In genomic region chr4:145132521-145133098, GRCh38 we compare ENCODE assay signal across 8 cellular contexts. TPM values are rescaled to one million over a fixed set of nuclear protein-coding genes. Genes with fewer than 3 reads are reported as not detected.
DNase-seq lines count a peak whose midpoint lies in the region; ATAC-seq, FAIRE-seq and TF ChIP-seq lines count a peak whose summit lies in the region.

No MANE protein-coding gene starts in this region.

- no peaks in the 10 kb centered on the region for H3K27me3 Mint-ChIP-seq in stimulated activated memory B cell treated with anti-CD40 and anti-IgM and Interleukin-4, amounts not matched to agents 10 μg/mL and 1 μg/mL and 100 μg/mL, for 72 hours

- peaks cover 0 to 4% of the 10 kb centered on the region in 2 donors for H3K36me3 ChIP-seq in small intestine (ENCODE audit: control insufficient read depth in 2 of 2, insufficient read depth in 2 of 2, low read length in 2 of 2)

- DNase-seq in GM13976 (ENCODE audit: low spot score) (peak; percentile 49), GM20000 (ENCODE audit: low spot score) (peak; percentile 39), amniotic epithelial cell (ENCODE audit: low read depth) (peak; percentile 10), small intestine (no peak)
- no peak for DNase-seq in stimulated activated CD4-positive, alpha-beta T cell treated with anti-CD3 and anti-CD28 coated beads, Interleukin-2, amount 100 ng/mL, for 24 hours
- DNase-seq in NK-92 treated with Interleukin-12 subunit alpha and Interleukin-12 subunit beta, amount 100 ng/mL, for 24 hours (lab: John Stamatoyannopoulos, UW), result no peak

- FAIRE-seq in small intestine (lab: Jason Lieb, UNC), result no peak

- ATAC-seq in HG03460 (IDR thresholded peaks at IDR 0.05; ENCODE audit: unreplicated experiment), result peak; percentile 80
- peak; percentile 92 for ATAC-seq in stimulated activated memory B cell treated with anti-CD40 and anti-IgM and Interleukin-4, amounts not matched to agents 10 μg/mL and 1 μg/mL and 100 μg/mL, for 72 hours

- H3K4me3 ChIP-seq in small intestine (ENCODE audit: low read depth in 1 of 2, low read length in 2 of 2), result no peak overlapping the region

- peaks cover 28% of the 10 kb centered on the region for H3K36me3 Mint-ChIP-seq in stimulated activated memory B cell treated with anti-CD40 and anti-IgM and Interleukin-4, amounts not matched to agents 10 μg/mL and 1 μg/mL and 100 μg/mL, for 72 hours

- peaks cover 0 to 4% of the 10 kb centered on the region in 2 donors for H3K4me1 ChIP-seq in small intestine (ENCODE audit: control insufficient read depth in 2 of 2, insufficient read depth in 1 of 2, low read depth in 1 of 2, low read length in 1 of 2)

- 64 to 83% (median 74%) methylated on average over 4 of the region's 4 CpGs for WGBS in small intestine, 3 donors

- H3K4me3 Mint-ChIP-seq in stimulated activated memory B cell treated with anti-CD40 and anti-IgM and Interleukin-4, amounts not matched to agents 10 μg/mL and 1 μg/mL and 100 μg/mL, for 72 hours, result peak overlapping the region; percentile 38

- H3K9me3 Mint-ChIP-seq in stimulated activated memory B cell treated with anti-CD40 and anti-IgM and Interleukin-4, amounts not matched to agents 10 μg/mL and 1 μg/mL and 100 μg/mL, for 72 hours, result no peaks in the 10 kb centered on the region

- no peaks in the 10 kb centered on the region for H3K27me3 ChIP-seq in small intestine (ENCODE audit: control insufficient read depth in 2 of 2, insufficient read depth in 2 of 2, low read length in 2 of 2)

- TF ChIP-seq CTCF in GM13976 (IDR thresholded peaks at IDR 0.05; ENCODE audit: borderline replicate concordance, control extremely low read depth, extremely low read depth, insufficient read depth, missing control alignments) (no peak), GM20000 (IDR thresholded peaks at IDR 0.05; ENCODE audit: extremely low read depth, missing control alignments) (no peak)

- H3K9me3 ChIP-seq in small intestine (ENCODE audit: control insufficient read depth, low read depth), result no peaks in the 10 kb centered on the region

- H3K4me1 Mint-ChIP-seq in stimulated activated memory B cell treated with anti-CD40 and anti-IgM and Interleukin-4, amounts not matched to agents 10 μg/mL and 1 μg/mL and 100 μg/mL, for 72 hours, result peaks cover 36% of the 10 kb centered on the region

- in situ Hi-C loops in GM13976 (cut with MboI; ENCODE audit: low sequenced_read_pairs, unreplicated experiment), result no loop called here

- peak overlapping the region; percentile 69 for H3K27ac Mint-ChIP-seq in stimulated activated memory B cell treated with anti-CD40 and anti-IgM and Interleukin-4, amounts not matched to agents 10 μg/mL and 1 μg/mL and 100 μg/mL, for 72 hours

- no peak overlapping the region for H3K27ac ChIP-seq in small intestine (ENCODE audit: low read depth in 1 of 2, low read length in 1 of 2)

RNA-seq across cellular contexts. Expression of gene ABCE1, which starts 34.5 kb away (rescaled TPM):
- polyA plus RNA-seq in small intestine, result 10 to 100 TPM in 2 of 3 donors, 1 to 10 TPM in 1; 7.8 to 32.1 (median 10.8) TPM

RNA-seq across cellular contexts. Expression of gene ANAPC10, which starts 34.6 kb away (rescaled TPM):
- polyA plus RNA-seq in small intestine, result 10 to 100 TPM; 10.1 to 13.9 (median 11.6) TPM

RNA-seq across cellular contexts. Expression of gene OTUD4, which starts 47.8 kb away (rescaled TPM):
- 1 to 10 TPM; 7.3 to 9.1 (median 8.7) TPM for polyA plus RNA-seq in small intestine

Comparison
In these comparisons a context has a peak if more than half of its experiments do, and no peak if none do; other contexts are left out.
1. DNase-seq: peak in GM13976 (single experiment), GM20000 (single experiment) and amniotic epithelial cell (single experiment); none in stimulated activated CD4-positive, alpha-beta T cell treated with anti-CD3 and anti-CD28 coated beads, Interleukin-2, amount 100 ng/mL, for 24 hours (0 of 2), small intestine (single experiment) and NK-92 treated with Interleukin-12 subunit alpha and Interleukin-12 subunit beta, amount 100 ng/mL, for 24 hours (single experiment).